16 cellular contexts compared by ENCODE assay signal in genomic region chr9:87675906-87676515, GRCh38.
"Had no signal": no experiment of that assay in that cellular context is flagged by ENCODE, and none has a peak within 500 bp of the region (broad histone marks: within the 10 kb centered on the region; RNA-seq: fewer than 3 reads in every experiment).

No MANE protein-coding gene starts in this region.

- H3K36me3 ChIP-seq: brain microvascular endothelial cell had no signal

- H3K4me1 Mint-ChIP-seq: activated CD4-positive, alpha-beta memory T cell treated with anti-CD3 and anti-CD28 coated beads, Interleukin-2, amount 10 ng/mL, durations not matched to agents 7 days and 5 days; endodermal cell; naive B cell; stimulated activated memory B cell treated with anti-CD40 and anti-IgM and Interleukin-4, amounts not matched to agents 10 μg/mL and 1 μg/mL and 100 μg/mL, for 72 hours had no signal

- H3K4me1 ChIP-seq: psoas muscle had no signal

- H3K27ac ChIP-seq: brain microvascular endothelial cell, psoas muscle, spleen, testis had no signal

- H3K4me3 ChIP-seq: psoas muscle, spleen, testis had no signal

- H3K4me3 Mint-ChIP-seq: activated CD4-positive, alpha-beta memory T cell treated with anti-CD3 and anti-CD28 coated beads, Interleukin-2, amount 10 ng/mL, durations not matched to agents 7 days and 5 days; activated naive CD8-positive, alpha-beta T cell treated with anti-CD3 and anti-CD28 coated beads for 36 hours; endodermal cell; mesothelial cell of epicardium; naive B cell; stimulated activated memory B cell treated with anti-CD40 and anti-IgM and Interleukin-4, amounts not matched to agents 10 μg/mL and 1 μg/mL and 100 μg/mL, for 72 hours had no signal

- H3K36me3 Mint-ChIP-seq: activated naive CD8-positive, alpha-beta T cell treated with anti-CD3 and anti-CD28 coated beads for 36 hours; naive B cell; stimulated activated memory B cell treated with anti-CD40 and anti-IgM and Interleukin-4, amounts not matched to agents 10 μg/mL and 1 μg/mL and 100 μg/mL, for 72 hours had no signal

- H3K27ac Mint-ChIP-seq: activated CD4-positive, alpha-beta memory T cell treated with anti-CD3 and anti-CD28 coated beads, Interleukin-2, amount 10 ng/mL, durations not matched to agents 7 days and 5 days; activated naive CD8-positive, alpha-beta T cell treated with anti-CD3 and anti-CD28 coated beads for 36 hours; stimulated activated memory B cell treated with anti-CD40 and anti-IgM and Interleukin-4, amounts not matched to agents 10 μg/mL and 1 μg/mL and 100 μg/mL, for 72 hours had no signal

- H3K27me3 ChIP-seq: brain microvascular endothelial cell, spleen, testis had no signal

- H3K9me3 ChIP-seq: psoas muscle, spleen, testis had no signal

- DNase-seq: activated CD4-positive, alpha-beta memory T cell treated with anti-CD3 and anti-CD28 coated beads, Interleukin-2, amount 10 ng/mL, durations not matched to agents 7 days and 5 days; activated gamma-delta T cell treated with Interleukin-2 at 50 U/mL for 16 hours; activated naive CD8-positive, alpha-beta T cell treated with anti-CD3 and anti-CD28 coated beads for 36 hours; activated T-cell treated with anti-CD3 and anti-CD28 coated beads, Interleukin-2, amount 50 U/mL, for 48 hours; brain microvascular endothelial cell; cerebellar nuclear complex; endodermal cell; naive B cell; nucleus accumbens; psoas muscle; spleen; stimulated activated CD4-positive, alpha-beta T cell treated with anti-CD3 and anti-CD28 coated beads, Interleukin-1b, Interleukin-23, amount 100 ng/mL, for 48 hours; T1000; testis had no signal

- H3K9me3 Mint-ChIP-seq: activated CD4-positive, alpha-beta memory T cell treated with anti-CD3 and anti-CD28 coated beads, Interleukin-2, amount 10 ng/mL, durations not matched to agents 7 days and 5 days; activated naive CD8-positive, alpha-beta T cell treated with anti-CD3 and anti-CD28 coated beads for 36 hours; endodermal cell; mesothelial cell of epicardium; naive B cell; stimulated activated memory B cell treated with anti-CD40 and anti-IgM and Interleukin-4, amounts not matched to agents 10 μg/mL and 1 μg/mL and 100 μg/mL, for 72 hours had no signal

- H3K27me3 Mint-ChIP-seq: activated naive CD8-positive, alpha-beta T cell treated with anti-CD3 and anti-CD28 coated beads for 36 hours; stimulated activated memory B cell treated with anti-CD40 and anti-IgM and Interleukin-4, amounts not matched to agents 10 μg/mL and 1 μg/mL and 100 μg/mL, for 72 hours had no signal

- ATAC-seq: psoas muscle; stimulated activated memory B cell treated with anti-CD40 and anti-IgM and Interleukin-4, amounts not matched to agents 10 μg/mL and 1 μg/mL and 100 μg/mL, for 72 hours had no signal
